ENCODE assay signal across 17 cellular contexts in the genomic region with DNA sequence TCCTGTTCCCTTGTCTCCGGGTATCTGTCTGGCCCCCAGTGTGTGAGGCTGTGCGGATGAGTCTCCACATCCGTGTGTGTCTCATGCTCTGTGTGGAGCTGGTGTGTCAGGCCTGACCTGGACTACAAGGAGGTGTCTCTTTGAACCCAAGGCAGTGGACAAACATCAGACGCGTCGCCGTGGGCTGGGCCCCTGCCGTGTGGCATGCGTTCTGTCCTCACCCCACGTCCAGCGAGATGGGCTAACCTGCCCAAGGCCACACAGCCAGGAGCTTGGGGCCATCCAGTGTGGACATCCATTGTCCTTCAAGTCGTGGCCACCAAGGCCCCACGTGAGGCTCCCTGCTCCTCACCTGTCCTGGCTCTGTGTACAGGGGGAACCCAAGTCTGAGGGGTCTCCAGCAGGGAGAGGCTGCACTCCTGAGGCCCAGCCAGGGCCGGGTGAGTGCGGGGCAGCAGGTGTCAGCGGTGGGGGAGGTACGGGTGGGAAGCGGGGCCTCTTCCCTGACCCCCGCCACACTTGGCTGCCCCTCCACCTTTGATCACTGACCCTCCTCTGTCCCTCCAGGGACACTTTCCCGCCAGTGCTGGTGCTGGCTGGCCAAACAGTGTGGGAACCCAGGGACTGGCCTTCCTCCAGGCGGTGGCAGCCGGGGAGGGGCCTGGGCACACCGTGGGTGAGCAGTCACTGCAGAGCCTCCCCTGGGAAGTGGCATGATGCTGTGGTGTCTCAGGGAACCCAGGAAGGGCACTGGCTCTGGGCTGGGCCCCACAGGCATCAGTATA. TPM values are rescaled to one million over a fixed set of nuclear protein-coding genes. Genes with fewer than 3 reads are reported as not detected.
DNase-seq lines count a peak whose midpoint lies in the region; ATAC-seq, FAIRE-seq and TF ChIP-seq lines count a peak whose summit lies in the region.
"Had no signal": no experiment of that assay in that cellular context is flagged by ENCODE, and none has a peak within 500 bp of the region (broad histone marks: within the 10 kb centered on the region; RNA-seq: fewer than 3 reads in every experiment).

No MANE protein-coding gene starts in this region.

- H3K79me2 ChIP-seq in neural progenitor cell (ENCODE audit: low read depth), result no peaks in the 10 kb centered on the region
- H3K79me2 ChIP-seq in SK-N-SH (ENCODE audit: insufficient read depth), result no peaks in the 10 kb centered on the region

- H3K36me3 ChIP-seq in neural progenitor cell (no peaks in the 10 kb centered on the region), aorta (ENCODE audit: control insufficient read depth in 1 of 2, insufficient read depth in 2 of 2, low read length in 1 of 2) (no peaks in the 10 kb centered on the region), SK-N-SH (replicated peaks in 1 of 2; ENCODE audit: control insufficient read depth in 1 of 2, insufficient read depth in 2 of 2, low read length in 1 of 2) (no peaks in the 10 kb centered on the region)
- H3K36me3 ChIP-seq: breast epithelium had no signal

- POLR2A ChIA-PET in SK-N-SH (lab: Yijun Ruan, JAX), result no interaction called here

- no peak for TF ChIP-seq EP300 in SK-N-SH (IDR thresholded peaks at IDR 0.05; ENCODE audit: borderline replicate concordance in 1 of 2, low read depth in 1 of 2, low read length in 1 of 2)

- H3K4me1 ChIP-seq in neural progenitor cell, result peaks cover 7% of the 10 kb centered on the region
- no peaks in the 10 kb centered on the region for H3K4me1 ChIP-seq in aorta (ENCODE audit: control insufficient read depth in 1 of 2, insufficient read depth in 2 of 2, low read length in 2 of 2)
- peaks cover 0 to 10% of the 10 kb centered on the region in 2 experiments; a peak in 1 of 4 replicates for H3K4me1 ChIP-seq in SK-N-SH (ENCODE audit: control insufficient read depth in 1 of 2, insufficient read depth in 2 of 2, low read depth in 1 of 2, low read length in 1 of 2)
- H3K4me1 ChIP-seq: breast epithelium had no signal

- H3K27ac Mint-ChIP-seq in activated naive CD4-positive, alpha-beta T cell treated with anti-CD3 and anti-CD28 coated beads, Interleukin-2, amount 10 ng/mL, durations not matched to agents 7 days and 5 days, result no peak overlapping the region
- H3K27ac Mint-ChIP-seq in neural progenitor cell, result peak overlapping the region; percentile 76
- H3K27ac Mint-ChIP-seq in activated T-helper 17 cell treated with anti-CD3 and anti-CD28 coated beads, Interleukin-2, amount 50 U/mL, for 72 hours, result no peak overlapping the region
- H3K27ac Mint-ChIP-seq: activated T-cell treated with anti-CD3 and anti-CD28 coated beads, Interleukin-2, amount 50 U/mL, for 72 hours had no signal

- H2AFZ ChIP-seq in neural progenitor cell (replicated peaks) (no peak overlapping the region), SK-N-SH (ENCODE audit: low read depth) (no peak overlapping the region)

- peaks cover 2% of the 10 kb centered on the region for H3K4me1 Mint-ChIP-seq in activated naive CD4-positive, alpha-beta T cell treated with anti-CD3 and anti-CD28 coated beads, Interleukin-2, amount 10 ng/mL, durations not matched to agents 7 days and 5 days
- H3K4me1 Mint-ChIP-seq in neural progenitor cell, result peaks cover 24% of the 10 kb centered on the region
- H3K4me1 Mint-ChIP-seq in activated T-helper 17 cell treated with anti-CD3 and anti-CD28 coated beads, Interleukin-2, amount 50 U/mL, for 72 hours, result no peaks in the 10 kb centered on the region

- WGBS in aorta, 2 donors, result 84 to 88% methylated on average over 21 to 23 of the region's 23 CpGs
- WGBS in SK-N-SH (ENCODE audit: low lambda C conversion rate), result 92% methylated on average over 12 of the region's 23 CpGs

- no peaks in the 10 kb centered on the region for H3K9me3 ChIP-seq in neural progenitor cell (ENCODE audit: low read depth)
- no peaks in the 10 kb centered on the region for H3K9me3 ChIP-seq in aorta (ENCODE audit: control insufficient read depth, low read length)
- H3K9me3 ChIP-seq in SK-N-SH, result no peaks in the 10 kb centered on the region
- H3K9me3 ChIP-seq: breast epithelium had no signal

- DNase-seq in activated naive CD4-positive, alpha-beta T cell treated with anti-CD3 and anti-CD28 coated beads, Interleukin-2, amount 10 ng/mL, durations not matched to agents 7 days and 5 days, result peak; percentile 14
- DNase-seq in activated naive CD4-positive, alpha-beta T cell (lab: John Stamatoyannopoulos, UW), result no peak
- DNase-seq in Right ventricle myocardium superior, result peak; percentile 44
- DNase-seq in neural progenitor cell (ENCODE audit: low spot score), result no peak
- DNase-seq in aorta, result peak; percentile 35 to 75
- DNase-seq in SK-N-SH, result no peak
- no peak for DNase-seq in GM19239 (ENCODE audit: insufficient read length, low spot score)
- DNase-seq: activated CD4-positive, alpha-beta T cell treated with anti-CD3 and anti-CD28 coated beads for 1 hour; activated T-cell treated with anti-CD3 and anti-CD28 coated beads, Interleukin-2, amount 50 U/mL, for 72 hours; NCI-H187; stimulated activated naive CD4-positive, alpha-beta T cell treated with Interleukin-2 at 50 U/mL for 16 hours had no signal

- H3K4me2 ChIP-seq in neural progenitor cell, result no peak overlapping the region
- H3K4me2 ChIP-seq in SK-N-SH, result no peak overlapping the region

- H3K27ac ChIP-seq in neural progenitor cell (no peak overlapping the region), aorta (ENCODE audit: low read depth in 1 of 2, low read length in 2 of 2) (no peak overlapping the region), SK-N-SH (ENCODE audit: low read depth in 2 of 2, low read length in 1 of 2) (no peak overlapping the region)
- H3K27ac ChIP-seq: breast epithelium had no signal

- CTCF ChIA-PET in activated naive CD4-positive, alpha-beta T cell treated with anti-CD3 and anti-CD28 coated beads, Interleukin-2, amount 10 ng/mL, durations not matched to agents 7 days and 5 days (lab: Charles Lee), result interaction anchor here (0.9 kb wide), 1 partner anchor 15 kb away, joined by 3 read pairs; no protein-coding TSS in a partner anchor
- CTCF ChIA-PET in SK-N-SH (lab: Yijun Ruan, JAX), result interaction anchor here (0.5 to 11.2 kb wide), 8 partner anchors 17 to 215 kb away, joined by 3 to 136 read pairs (median 6); a partner anchor contains a TSS

- no peak for FAIRE-seq in GM19239 (lab: Jason Lieb, UNC)
- FAIRE-seq: frontal cortex, H54 had no signal

- ATAC-seq in Right ventricle myocardium superior (ENCODE audit: poor library complexity) (no peak), aorta (ENCODE audit: low FRiP score) (no peak)
- ATAC-seq in activated T-helper 17 cell treated with anti-CD3 and anti-CD28 coated beads, Interleukin-2, amount 50 U/mL, for 72 hours (replicated peaks), result no peak
- ATAC-seq: activated T-cell treated with anti-CD3 and anti-CD28 coated beads, Interleukin-2, amount 50 U/mL, for 72 hours; Panc1 had no signal

- intact Hi-C loops in Right ventricle myocardium superior (cut with DNase I) (loop anchor here (5.0 kb wide), 1 partner anchor 60 kb away; a partner anchor contains a TSS), aorta (cut with DNase I) (loop anchor here in 1 of 2 donors (5.0 kb wide), 1 partner anchor 60 kb away; a partner anchor contains a TSS)

- H3K27me3 Mint-ChIP-seq in activated naive CD4-positive, alpha-beta T cell treated with anti-CD3 and anti-CD28 coated beads, Interleukin-2, amount 10 ng/mL, durations not matched to agents 7 days and 5 days, result peaks cover 76% of the 10 kb centered on the region
- peaks cover 8% of the 10 kb centered on the region for H3K27me3 Mint-ChIP-seq in neural progenitor cell (ENCODE audit: insufficient read depth, low read depth)
- peaks cover 34% of the 10 kb centered on the region for H3K27me3 Mint-ChIP-seq in activated T-helper 17 cell treated with anti-CD3 and anti-CD28 coated beads, Interleukin-2, amount 50 U/mL, for 72 hours

- H3K4me3 Mint-ChIP-seq in activated naive CD4-positive, alpha-beta T cell treated with anti-CD3 and anti-CD28 coated beads, Interleukin-2, amount 10 ng/mL, durations not matched to agents 7 days and 5 days, result no peak overlapping the region
- peak overlapping the region; percentile 40 for H3K4me3 Mint-ChIP-seq in neural progenitor cell
- no peak overlapping the region for H3K4me3 Mint-ChIP-seq in activated T-helper 17 cell treated with anti-CD3 and anti-CD28 coated beads, Interleukin-2, amount 50 U/mL, for 72 hours
- H3K4me3 Mint-ChIP-seq: activated T-cell treated with anti-CD3 and anti-CD28 coated beads, Interleukin-2, amount 50 U/mL, for 72 hours had no signal

- no peaks in the 10 kb centered on the region for H3K9me2 ChIP-seq in SK-N-SH

- H3K4me3 ChIP-seq in neural progenitor cell (no peak overlapping the region), aorta (ENCODE audit: low read length in 2 of 2) (no peak overlapping the region), SK-N-SH (ENCODE audit: low read depth in 2 of 2, low read length in 1 of 2) (no peak overlapping the region)
- H3K4me3 ChIP-seq: breast epithelium had no signal

- H3K9ac ChIP-seq in neural progenitor cell, result no peak overlapping the region
- no peak overlapping the region for H3K9ac ChIP-seq in SK-N-SH

- no peaks in the 10 kb centered on the region for H3K36me3 Mint-ChIP-seq in activated naive CD4-positive, alpha-beta T cell treated with anti-CD3 and anti-CD28 coated beads, Interleukin-2, amount 10 ng/mL, durations not matched to agents 7 days and 5 days
- no peaks in the 10 kb centered on the region for H3K36me3 Mint-ChIP-seq in neural progenitor cell
- H3K36me3 Mint-ChIP-seq in activated T-helper 17 cell treated with anti-CD3 and anti-CD28 coated beads, Interleukin-2, amount 50 U/mL, for 72 hours (ENCODE audit: low read depth), result no peaks in the 10 kb centered on the region

- H3F3A ChIP-seq in neural progenitor cell (ENCODE audit: low read depth), result peaks cover 11% of the 10 kb centered on the region
- no peaks in the 10 kb centered on the region for H3F3A ChIP-seq in SK-N-SH (replicated peaks; ENCODE audit: insufficient read depth)

- no peaks in the 10 kb centered on the region for H3K9me3 Mint-ChIP-seq in activated naive CD4-positive, alpha-beta T cell treated with anti-CD3 and anti-CD28 coated beads, Interleukin-2, amount 10 ng/mL, durations not matched to agents 7 days and 5 days
- H3K9me3 Mint-ChIP-seq in neural progenitor cell, result no peaks in the 10 kb centered on the region
- no peaks in the 10 kb centered on the region for H3K9me3 Mint-ChIP-seq in activated T-helper 17 cell treated with anti-CD3 and anti-CD28 coated beads, Interleukin-2, amount 50 U/mL, for 72 hours
- H3K9me3 Mint-ChIP-seq: activated T-cell treated with anti-CD3 and anti-CD28 coated beads, Interleukin-2, amount 50 U/mL, for 72 hours had no signal

- no peaks in the 10 kb centered on the region for H3K27me3 ChIP-seq in neural progenitor cell
- H3K27me3 ChIP-seq in aorta (ENCODE audit: control insufficient read depth in 1 of 2, insufficient read depth in 2 of 2, low read length in 1 of 2), result no peaks in the 10 kb centered on the region
- no peaks in the 10 kb centered on the region for H3K27me3 ChIP-seq in SK-N-SH (ENCODE audit: insufficient read depth)
- H3K27me3 ChIP-seq: breast epithelium had no signal

- TF ChIP-seq RAD21 in SK-N-SH (IDR thresholded peaks at IDR 0.05; ENCODE audit: low read length), result no peak

- peaks cover 3% of the 10 kb centered on the region for H4K20me1 ChIP-seq in neural progenitor cell (ENCODE audit: low read depth)
- no peaks in the 10 kb centered on the region for H4K20me1 ChIP-seq in SK-N-SH (ENCODE audit: insufficient read depth)

- TF ChIP-seq CTCF in neural progenitor cell (IDR thresholded peaks at IDR 0.05) (no peak), SK-N-SH (IDR thresholded peaks at IDR 0.05) (no peak)

RNA-seq across cellular contexts. Expression of a gene that starts 48.5 kb away (rescaled TPM):
- total RNA-seq in Right ventricle myocardium superior (3.0 TPM), neural progenitor cell (ENCODE audit: low replicate concordance) (0.77 and 1.1 TPM in 2 replicates), aorta (1 to 10 TPM in 1 of 2 donors, under 1 TPM in 1; 0.68 to 3.7 TPM)
- polyA plus RNA-seq in aorta (under 1 TPM in 1 of 2 donors, not detected in 1; 0.97 TPM), SK-N-SH (2012; rRNA removed) (0.18 and 0.30 TPM in 2 replicates)
- polyA plus RNA-seq in SK-N-SH (2012; cell fraction: cytosol; rRNA removed), result 0.21 and 0.26 TPM in 2 replicates
- 1.1 and 1.4 TPM in 2 replicates for polyA plus RNA-seq in SK-N-SH (2012; cell fraction: nucleus; rRNA removed)
- under 1 TPM; 0.04 to 0.16 TPM for total RNA-seq in activated T-helper 17 cell treated with anti-CD3 and anti-CD28 coated beads, Interleukin-2, amount 50 U/mL, for 72 hours
- total RNA-seq: T-helper 1 cell treated with Interleukin-12 subunit alpha and Interleukin-12 subunit beta and Interleukin-4 antibody, amounts not matched to agents 30 ng/mL and 1 ng/mL, for 36 hours had no signal

Comparison
In these comparisons a context has a peak if more than half of its experiments do, and no peak if none do; other contexts are left out.
1. DNase-seq: peak in activated naive CD4-positive, alpha-beta T cell treated with anti-CD3 and anti-CD28 coated beads, Interleukin-2, amount 10 ng/mL, durations not matched to agents 7 days and 5 days (single experiment), Right ventricle myocardium superior (single experiment) and aorta (2 of 2); none in activated naive CD4-positive, alpha-beta T cell (0 of 4), neural progenitor cell (single experiment), SK-N-SH (single experiment) and GM19239 (single experiment).